25 cellular contexts compared by ENCODE assay signal in genomic region chr20:17029698-17030097, GRCh38.
"Had no signal": no experiment of that assay in that cellular context is flagged by ENCODE, and none has a peak within 500 bp of the region (broad histone marks: within the 10 kb centered on the region; RNA-seq: fewer than 3 reads in every experiment).

No MANE protein-coding gene starts in this region.

- H3K27me3 ChIP-seq: neutrophil, pancreas, thyroid gland had no signal

- H3K27ac ChIP-seq: epithelial cell of prostate, left ventricle myocardium inferior, neutrophil, pancreas, skin epidermis, thyroid gland had no signal

- ATAC-seq: natural killer cell, pancreas, right cardiac atrium, T-helper 17 cell had no signal

- H3K36me3 Mint-ChIP-seq: activated naive CD8-positive, alpha-beta T cell treated with anti-CD3 and anti-CD28 coated beads, Interleukin-2, amount 10 ng/mL, durations not matched to agents 7 days and 5 days; natural killer cell had no signal

- H3K4me1 Mint-ChIP-seq: activated naive CD8-positive, alpha-beta T cell treated with anti-CD3 and anti-CD28 coated beads, Interleukin-2, amount 10 ng/mL, durations not matched to agents 7 days and 5 days; natural killer cell; T-helper 17 cell had no signal

- H3K27ac Mint-ChIP-seq: activated naive CD4-positive, alpha-beta T cell treated with anti-CD3 and anti-CD28 coated beads for 36 hours; activated naive CD8-positive, alpha-beta T cell treated with anti-CD3 and anti-CD28 coated beads, Interleukin-2, amount 10 ng/mL, durations not matched to agents 7 days and 5 days; endodermal cell; natural killer cell; stimulated activated naive CD8-positive, alpha-beta T cell treated with anti-CD3 and anti-CD28 coated beads, Interleukin-15, Interleukin-2, amounts not matched to agents 100 ng/mL and 50 ng/mL, for 24 hours; T-helper 17 cell had no signal

- H3K4me1 ChIP-seq: left ventricle myocardium inferior, pancreas had no signal

- H3K27me3 Mint-ChIP-seq: activated naive CD8-positive, alpha-beta T cell treated with anti-CD3 and anti-CD28 coated beads, Interleukin-2, amount 10 ng/mL, durations not matched to agents 7 days and 5 days; stimulated activated naive CD8-positive, alpha-beta T cell treated with anti-CD3 and anti-CD28 coated beads, Interleukin-15, Interleukin-2, amounts not matched to agents 100 ng/mL and 50 ng/mL, for 24 hours; T-helper 17 cell had no signal

- H3K36me3 ChIP-seq: left ventricle myocardium inferior, neutrophil, pancreas, thyroid gland had no signal

- DNase-seq: activated CD4-positive, alpha-beta T cell treated with anti-CD3 and anti-CD28 coated beads for 4 hours; activated CD4-positive, alpha-beta T cell treated with anti-CD3 and anti-CD28 coated beads, Interleukin-2, amount 50 U/mL, for 48 hours; activated CD4-positive, CD25-positive, alpha-beta regulatory T cell; activated effector memory CD4-positive, alpha-beta T cell treated with Interleukin-2 at 50 U/mL for 16 hours; activated naive CD4-positive, alpha-beta T cell treated with anti-CD3 and anti-CD28 coated beads for 36 hours; activated naive CD8-positive, alpha-beta T cell treated with anti-CD3 and anti-CD28 coated beads, Interleukin-2, amount 10 ng/mL, durations not matched to agents 7 days and 5 days; activated T-cell treated with anti-CD3 and anti-CD28 coated beads, Interleukin-2, amount 50 U/mL, for 48 hours; amniotic stem cell; cerebellar nuclear complex; cortex of kidney; endodermal cell; kidney; left ventricle myocardium inferior; midbrain; natural killer cell; pancreas; right cardiac atrium; stimulated activated CD4-positive, alpha-beta T cell treated with anti-CD3 and anti-CD28 coated beads, Interleukin-1b, Interleukin-23, amount 100 ng/mL, for 48 hours; substantia nigra; T-helper 17 cell; thyroid gland had no signal

- H3K4me3 Mint-ChIP-seq: activated naive CD4-positive, alpha-beta T cell treated with anti-CD3 and anti-CD28 coated beads for 36 hours; activated naive CD8-positive, alpha-beta T cell treated with anti-CD3 and anti-CD28 coated beads, Interleukin-2, amount 10 ng/mL, durations not matched to agents 7 days and 5 days; endodermal cell; natural killer cell; stimulated activated naive CD8-positive, alpha-beta T cell treated with anti-CD3 and anti-CD28 coated beads, Interleukin-15, Interleukin-2, amounts not matched to agents 100 ng/mL and 50 ng/mL, for 24 hours; T-helper 17 cell had no signal

- H3K9me3 ChIP-seq: pancreas, thyroid gland had no signal

- H3K4me3 ChIP-seq: left ventricle myocardium inferior, pancreas, skin epidermis, thyroid gland had no signal
